Comparison of ENCODE assay signal across 14 cellular contexts in genomic region chr14:95146079-95146771, GRCh38. TPM values are rescaled to one million over a fixed set of nuclear protein-coding genes. Genes with fewer than 3 reads are reported as not detected.
A peak's percentile ranks its signal among the peaks of the same experiment; 100 is the strongest.
DNase-seq lines count a peak whose midpoint lies in the region; ATAC-seq and TF ChIP-seq lines count a peak whose summit lies in the region.
"Had no signal": no experiment of that assay in that cellular context is flagged by ENCODE, and none has a peak within 500 bp of the region (broad histone marks: within the 10 kb centered on the region; RNA-seq: fewer than 3 reads in every experiment).

No MANE protein-coding gene starts in this region.

- peak; percentile 65 to 81 for DNase-seq in left colon
- no peak for DNase-seq in stimulated activated naive B cell treated with anti-CD40 and anti-IgM and Interleukin-4, amounts not matched to agents 10 μg/mL and 1 μg/mL and 100 μg/mL, for 72 hours
- DNase-seq in DMS114 treated with DMSO at 0.1 percent for 48 hours (lab: John Stamatoyannopoulos, UW; ENCODE audit: unreplicated experiment), result no peak
- DNase-seq in Caco-2, result no peak
- DNase-seq in activated naive CD4-positive, alpha-beta T cell (lab: John Stamatoyannopoulos, UW), result no peak
- DNase-seq: CD4-positive, CD25-positive, alpha-beta regulatory T cell; NCI-H187 treated with DMSO at 0.1 percent for 48 hours; NCI-H526; stimulated activated CD4-positive, alpha-beta T cell treated with anti-CD3 and anti-CD28 coated beads, Interleukin-2, amount 100 ng/mL, for 24 hours had no signal

- intact Hi-C loops in left colon (cut with DNase I, micrococcal nuclease), result no loop called here
- intact Hi-C loops in Caco-2 (cut with micrococcal nuclease; ENCODE audit: unreplicated experiment), result no loop called here

- no peaks in the 10 kb centered on the region for H3K27me3 ChIP-seq in Caco-2 (replicated peaks; ENCODE audit: control insufficient read depth, insufficient read depth, low read length)

- H3K4me1 Mint-ChIP-seq in IgD-negative memory B cell (peaks cover 63 to 73% (median 69%) of the 10 kb centered on the region in 3 donors), Caco-2 (ENCODE audit: low read depth, unreplicated experiment) (peaks cover 5% of the 10 kb centered on the region)
- H3K4me1 Mint-ChIP-seq in activated T-helper 17 cell treated with anti-CD3 and anti-CD28 coated beads, Interleukin-2, amount 50 U/mL, for 72 hours, result peaks cover 28% of the 10 kb centered on the region
- H3K4me1 Mint-ChIP-seq in stimulated activated naive B cell treated with anti-CD40 and anti-IgM and Interleukin-4, amounts not matched to agents 10 μg/mL and 1 μg/mL and 100 μg/mL, for 72 hours, result peaks cover 41 to 76% of the 10 kb centered on the region in 2 donors

- POLR2A ChIA-PET in Caco-2 (lab: Charles Lee), result no interaction called here

- no peak overlapping the region for H3K4me3 ChIP-seq in Caco-2 (ENCODE audit: low read depth, low read length)

- no TSS peak for BruUV-seq in Caco-2 (replicated peaks; lab: Mats Ljungman, UMichigan)

- H3K27me3 Mint-ChIP-seq in IgD-negative memory B cell (no peaks in the 10 kb centered on the region), Caco-2 (ENCODE audit: insufficient read depth, unreplicated experiment) (no peaks in the 10 kb centered on the region)
- no peaks in the 10 kb centered on the region for H3K27me3 Mint-ChIP-seq in activated T-helper 17 cell treated with anti-CD3 and anti-CD28 coated beads, Interleukin-2, amount 50 U/mL, for 72 hours
- no peaks in the 10 kb centered on the region for H3K27me3 Mint-ChIP-seq in stimulated activated naive B cell treated with anti-CD40 and anti-IgM and Interleukin-4, amounts not matched to agents 10 μg/mL and 1 μg/mL and 100 μg/mL, for 72 hours
- H3K27me3 Mint-ChIP-seq: brain; CD4-positive, CD25-positive, alpha-beta regulatory T cell had no signal

- H3K9me3 Mint-ChIP-seq in IgD-negative memory B cell, result peaks cover 0 to 7% (median 5%) of the 10 kb centered on the region in 3 donors
- peaks cover 3% of the 10 kb centered on the region for H3K9me3 Mint-ChIP-seq in activated T-helper 17 cell treated with anti-CD3 and anti-CD28 coated beads, Interleukin-2, amount 50 U/mL, for 72 hours
- H3K9me3 Mint-ChIP-seq in stimulated activated naive B cell treated with anti-CD40 and anti-IgM and Interleukin-4, amounts not matched to agents 10 μg/mL and 1 μg/mL and 100 μg/mL, for 72 hours, result peaks cover 14% of the 10 kb centered on the region in 2 donors
- H3K9me3 Mint-ChIP-seq in Caco-2 (ENCODE audit: unreplicated experiment), result peaks cover 22% of the 10 kb centered on the region

- H3K4me3 Mint-ChIP-seq in IgD-negative memory B cell (peak overlapping the region in 1 of 4 donors; percentile 55), Caco-2 (ENCODE audit: unreplicated experiment) (no peak overlapping the region)
- H3K4me3 Mint-ChIP-seq in activated T-helper 17 cell treated with anti-CD3 and anti-CD28 coated beads, Interleukin-2, amount 50 U/mL, for 72 hours, result no peak overlapping the region
- peak overlapping the region in 1 of 2 donors; percentile 20 for H3K4me3 Mint-ChIP-seq in stimulated activated naive B cell treated with anti-CD40 and anti-IgM and Interleukin-4, amounts not matched to agents 10 μg/mL and 1 μg/mL and 100 μg/mL, for 72 hours
- H3K4me3 Mint-ChIP-seq: brain; T-helper 2 cell treated with Interferon-gamma antibody and Interleukin-4, amounts not matched to agents 5 μg/mL and 100 μg/mL, for 36 hours had no signal

- no peaks in the 10 kb centered on the region for H3K36me3 ChIP-seq in Caco-2 (ENCODE audit: control insufficient read depth, insufficient read depth, low read length)

- ATAC-seq in activated T-helper 17 cell treated with anti-CD3 and anti-CD28 coated beads, Interleukin-2, amount 50 U/mL, for 72 hours (replicated peaks), result no peak
- ATAC-seq in left colon, result peak; percentile 91
- ATAC-seq in stimulated activated naive B cell treated with anti-CD40 and anti-IgM and Interleukin-4, amounts not matched to agents 10 μg/mL and 1 μg/mL and 100 μg/mL, for 72 hours (replicated peaks), result peak in 1 of 2 donors; percentile 18
- ATAC-seq in GM18868 (IDR thresholded peaks at IDR 0.05; ENCODE audit: unreplicated experiment), result no peak

- 0 out of 2 replicates have a peak, but pooled peaks cover 3% of the 10 kb centered on the region for H3K9me3 ChIP-seq in Caco-2

- H3K36me3 Mint-ChIP-seq in IgD-negative memory B cell, result peaks cover 10% of the 10 kb centered on the region
- peaks cover 21% of the 10 kb centered on the region for H3K36me3 Mint-ChIP-seq in activated T-helper 17 cell treated with anti-CD3 and anti-CD28 coated beads, Interleukin-2, amount 50 U/mL, for 72 hours (ENCODE audit: low read depth)
- peaks cover 22 to 24% of the 10 kb centered on the region in 2 donors for H3K36me3 Mint-ChIP-seq in stimulated activated naive B cell treated with anti-CD40 and anti-IgM and Interleukin-4, amounts not matched to agents 10 μg/mL and 1 μg/mL and 100 μg/mL, for 72 hours
- no peaks in the 10 kb centered on the region for H3K36me3 Mint-ChIP-seq in Caco-2 (ENCODE audit: insufficient read depth, unreplicated experiment)

- CTCF ChIA-PET in Caco-2 (lab: Charles Lee), result interaction anchor here (0.7 kb wide), 1 partner anchor 152 kb away, joined by 3 read pairs; no protein-coding TSS in a partner anchor

- no peak for TF ChIP-seq CTCF in Caco-2 (IDR thresholded peaks at IDR 0.05; ENCODE audit: insufficient read depth in 1 of 2, low read depth in 1 of 2, low read length in 1 of 2, severe bottlenecking in 1 of 2, unreplicated experiment in 1 of 2)

- 0 out of 2 replicates have a peak, but pooled peaks cover 3% of the 10 kb centered on the region for H3K4me1 ChIP-seq in Caco-2

- H3K27ac Mint-ChIP-seq in IgD-negative memory B cell (peak overlapping the region in 2 of 3 donors; percentile 58 to 88), Caco-2 (ENCODE audit: unreplicated experiment) (no peak overlapping the region)
- peak overlapping the region; percentile 41 for H3K27ac Mint-ChIP-seq in activated T-helper 17 cell treated with anti-CD3 and anti-CD28 coated beads, Interleukin-2, amount 50 U/mL, for 72 hours
- peak overlapping the region; percentile 79 for H3K27ac Mint-ChIP-seq in stimulated activated naive B cell treated with anti-CD40 and anti-IgM and Interleukin-4, amounts not matched to agents 10 μg/mL and 1 μg/mL and 100 μg/mL, for 72 hours
- H3K27ac Mint-ChIP-seq: T-helper 2 cell treated with Interferon-gamma antibody and Interleukin-4, amounts not matched to agents 5 μg/mL and 100 μg/mL, for 36 hours had no signal

RNA-seq across cellular contexts. Expression of gene DICER1, which starts 11.1 kb away (rescaled TPM):
- polyA plus RNA-seq in IgD-negative memory B cell, result 17.9 TPM
- 10 to 100 TPM; 46.5 to 48.1 TPM for total RNA-seq in activated T-helper 17 cell treated with anti-CD3 and anti-CD28 coated beads, Interleukin-2, amount 50 U/mL, for 72 hours
- total RNA-seq in left colon (10 to 100 TPM; 49.0 to 77.3 TPM), Caco-2 (2022) (56.0 and 57.3 TPM in 2 replicates)

Comparison
In these comparisons a context has a peak if more than half of its experiments do, and no peak if none do; other contexts are left out.
1. DNase-seq: peak in left colon (2 of 2); none in stimulated activated naive B cell treated with anti-CD40 and anti-IgM and Interleukin-4, amounts not matched to agents 10 μg/mL and 1 μg/mL and 100 μg/mL, for 72 hours (single experiment), DMS114 treated with DMSO at 0.1 percent for 48 hours (single experiment), Caco-2 (0 of 2) and activated naive CD4-positive, alpha-beta T cell (0 of 4).